Comparison of ENCODE assay signal across 12 cellular contexts in genomic region chr1:11473635-11474034, GRCh38. TPM values are rescaled to one million over a fixed set of nuclear protein-coding genes. Genes with fewer than 3 reads are reported as not detected.
DNase-seq lines count a peak whose midpoint lies in the region; ATAC-seq, FAIRE-seq and TF ChIP-seq lines count a peak whose summit lies in the region.
"Had no signal": no experiment of that assay in that cellular context is flagged by ENCODE, and none has a peak within 500 bp of the region (broad histone marks: within the 10 kb centered on the region; RNA-seq: fewer than 3 reads in every experiment).

No MANE protein-coding gene starts in this region.

- no peak overlapping the region for H3K4me3 Mint-ChIP-seq in naive thymus-derived CD4-positive, alpha-beta T cell

- H3K4me2 ChIP-seq in K562 (ENCODE audit: insufficient read depth, low read length): no peak overlapping the region

- no peaks in the 10 kb centered on the region; a peak in 1 of 5 replicates for H3K27me3 ChIP-seq in K562 (ENCODE audit: control insufficient read depth in 2 of 2, insufficient read depth in 2 of 2, low read length in 2 of 2)
- peaks cover 0 to 2% of the 10 kb centered on the region in 2 donors for H3K27me3 ChIP-seq in naive thymus-derived CD4-positive, alpha-beta T cell (ENCODE audit: control insufficient read depth in 2 of 2, insufficient read depth in 2 of 2, low read length in 2 of 2)
- H3K27me3 ChIP-seq: pancreas had no signal

- POLR2A ChIA-PET in K562 (lab: Yijun Ruan, JAX): interaction anchor here (0.7 to 1.5 kb wide), 3 partner anchors 14 to 202 kb away, joined by 4 to 5 read pairs (median 4); no protein-coding TSS in a partner anchor
- POLR2A ChIA-PET in naive thymus-derived CD4-positive, alpha-beta T cell (lab: Charles Lee): no interaction called here

- no peaks in the 10 kb centered on the region for H3K36me3 Mint-ChIP-seq in naive thymus-derived CD4-positive, alpha-beta T cell

- WGBS in K562 (ENCODE audit: insufficient coverage, low coverage, missing lambda C conversion rate): 0% methylated on average over 5 of the region's 5 CpGs

- H4K20me1 ChIP-seq in K562 (replicated peaks; ENCODE audit: control insufficient read depth, insufficient read depth, low read length): peaks cover 17% of the 10 kb centered on the region

- no peak for TF ChIP-seq EP300 in K562 (IDR thresholded peaks at IDR 0.05; ENCODE audit: low read length)

- H3K9me1 ChIP-seq in K562 (ENCODE audit: control insufficient read depth, insufficient read depth, low read length): no peaks in the 10 kb centered on the region

- no peak overlapping the region for H3K27ac ChIP-seq in K562 (ENCODE audit: extremely low read depth, low read depth, low read length)
- H3K27ac ChIP-seq in naive thymus-derived CD4-positive, alpha-beta T cell (ENCODE audit: low read depth, low read length): no peak overlapping the region
- H3K27ac ChIP-seq: coronary artery, pancreas had no signal

- peak; percentile 32 for DNase-seq in NCI-H82 (lab: John Stamatoyannopoulos, UW)
- DNase-seq in NCI-H82 treated with DMSO at 0.1 percent for 48 hours (lab: John Stamatoyannopoulos, UW; ENCODE audit: unreplicated experiment): no peak
- DNase-seq in LHCN-M2 (ENCODE audit: low read depth): peak; percentile 20
- DNase-seq in K562 (ENCODE audit: extremely low read depth in 1 of 4, low spot score in 3 of 4): peak; percentile 53 to 76 (median 73)
- DNase-seq in naive thymus-derived CD4-positive, alpha-beta T cell: peak in 6 of 9 donors; percentile 13 to 33 (median 28)
- DNase-seq in SW480 (ENCODE audit: low spot score): no peak
- DNase-seq in posterior vena cava (ENCODE audit: low spot score): no peak
- DNase-seq: activated CD8-positive, alpha-beta memory T cell treated with anti-CD3 and anti-CD28 coated beads for 24 hours; GOT3; pancreas had no signal

- BruUV-seq in K562 (replicated peaks; lab: Mats Ljungman, UMichigan): no TSS peak

- CTCF ChIA-PET in K562 (lab: Yijun Ruan, JAX; ENCODE audit: low intra/inter-chr PET ratio): interaction anchor here (1.1 kb wide), 1 partner anchor 169 kb away, joined by 3 read pairs; no protein-coding TSS in a partner anchor
- CTCF ChIA-PET in naive thymus-derived CD4-positive, alpha-beta T cell (lab: Charles Lee): no interaction called here

- no peaks in the 10 kb centered on the region for H3K36me3 ChIP-seq in K562 (ENCODE audit: control insufficient read depth, insufficient read depth, low read length)
- no peaks in the 10 kb centered on the region for H3K36me3 ChIP-seq in naive thymus-derived CD4-positive, alpha-beta T cell (ENCODE audit: control insufficient read depth in 2 of 3, insufficient read depth in 3 of 3, low read length in 3 of 3)
- H3K36me3 ChIP-seq: pancreas had no signal

- TF ChIP-seq RAD21 in K562 (CRISPR knock-in tag; conservative IDR thresholded peaks at IDR 0.05 in 1 of 2, IDR thresholded peaks at IDR 0.05 in 1 of 2): no peak

- no peak overlapping the region for H2AFZ ChIP-seq in K562 (ENCODE audit: low read depth, low read length)

- FAIRE-seq in K562 (lab: Jason Lieb, UNC): peak; percentile 57
- FAIRE-seq: pancreas had no signal

- H3K9me3 ChIP-seq in K562 (replicated peaks; ENCODE audit: control insufficient read depth, insufficient read depth, low read depth, low read length): no peaks in the 10 kb centered on the region
- H3K9me3 ChIP-seq in naive thymus-derived CD4-positive, alpha-beta T cell (ENCODE audit: control insufficient read depth in 2 of 3, low read length in 3 of 3): no peaks in the 10 kb centered on the region
- H3K9me3 ChIP-seq: pancreas had no signal

- H3K4me1 Mint-ChIP-seq in naive thymus-derived CD4-positive, alpha-beta T cell: peaks cover 0 to 9% (median 4%) of the 10 kb centered on the region in 7 donors

- no peak overlapping the region for H3K9ac ChIP-seq in K562 (ENCODE audit: insufficient read depth in 1 of 2, low read depth in 2 of 2, low read length in 2 of 2)

- peaks cover 0 to 5% (median 0%) of the 10 kb centered on the region in 11 donors for H3K9me3 Mint-ChIP-seq in naive thymus-derived CD4-positive, alpha-beta T cell

- intact Hi-C loops in K562 (cut with micrococcal nuclease): loop anchor here (5.0 kb wide), 1 partner anchor 169 kb away; no protein-coding TSS in a partner anchor
- intact Hi-C loops in naive thymus-derived CD4-positive, alpha-beta T cell (cut with micrococcal nuclease): loop anchor here (10.0 kb wide), 2 partner anchors 171 to 261 kb away; partner anchors contain the start of gene AGTRAP (in 1 of the 2)
- intact Hi-C loops in posterior vena cava (cut with DNase I): loop anchor here in 1 of 2 donors (5.0 kb wide), 1 partner anchor 1511 kb away; no protein-coding TSS in a partner anchor

- H3K79me2 ChIP-seq in K562 (ENCODE audit: control insufficient read depth, insufficient read depth, low read length): no peaks in the 10 kb centered on the region

- no peak for TF ChIP-seq POLR2A in K562 (conservative IDR thresholded peaks at IDR 0.05)

- H3K4me3 ChIP-seq in K562: no peak overlapping the region
- H3K4me3 ChIP-seq in naive thymus-derived CD4-positive, alpha-beta T cell (ENCODE audit: low read length): no peak overlapping the region
- H3K4me3 ChIP-seq: coronary artery, pancreas had no signal

- H3K27me3 Mint-ChIP-seq in naive thymus-derived CD4-positive, alpha-beta T cell: peaks cover 9 to 38% (median 19%) of the 10 kb centered on the region in 5 donors

- TF ChIP-seq CTCF in K562 (IDR thresholded peaks at IDR 0.05 in 2 of 3, conservative IDR thresholded peaks at IDR 0.05 in 1 of 3; ENCODE audit: insufficient read depth in 2 of 3, low read depth in 1 of 3, low read length in 3 of 3): no peak

- in situ Hi-C loops in K562 (cut with MboI): no loop called here

- H3K27ac Mint-ChIP-seq in naive thymus-derived CD4-positive, alpha-beta T cell: no peak overlapping the region

- ATAC-seq in K562: peak; percentile 73
- no peak for ATAC-seq in naive thymus-derived CD4-positive, alpha-beta T cell
- ATAC-seq in HG03159 (IDR thresholded peaks at IDR 0.05; ENCODE audit: unreplicated experiment): no peak
- ATAC-seq: pancreas had no signal

- H3K4me1 ChIP-seq in K562 (replicated peaks in 1 of 2; ENCODE audit: control insufficient read depth in 2 of 2, insufficient read depth in 2 of 2, low read length in 2 of 2): peaks cover 0 to 5% of the 10 kb centered on the region in 2 experiments; a peak in 2 of 5 replicates
- peaks cover 0 to 4% of the 10 kb centered on the region in 2 donors for H3K4me1 ChIP-seq in naive thymus-derived CD4-positive, alpha-beta T cell (ENCODE audit: control insufficient read depth in 2 of 2, insufficient read depth in 2 of 2, low read length in 2 of 2)
- H3K4me1 ChIP-seq: pancreas had no signal

RNA-seq across cellular contexts. Expression of gene DISP3, which starts 5.3 kb away (rescaled TPM):
- total RNA-seq in LHCN-M2 (2014; rRNA removed): not detected in 2 replicates
- polyA plus RNA-seq in LHCN-M2 (2012): not detected
- total RNA-seq in K562 (2011; cell fraction: chromatin; rRNA removed; ENCODE audit: low replicate concordance): not detected in 2 replicates
- total RNA-seq in K562 (2011; cell fraction: nucleolus; rRNA removed): 0.13 and 0.17 TPM in 2 replicates
- 0.22 TPM in 1 of 2 replicates, not detected in the other for total RNA-seq in K562 (2011; cell fraction: nucleoplasm; rRNA removed)
- total RNA-seq in K562 (2014; rRNA removed): 0.04 and 0.14 TPM in 2 replicates
- not detected in 2 replicates for total RNA-seq in K562 (2014; rRNA removed; fragmentation: Illumina TruSeq; extraction: Trizol)
- not detected in 2 replicates for total RNA-seq in K562 (2015; rRNA removed; fragmentation: Illumina TruSeq; extraction: Trizol)
- 0.16 TPM in 1 of 2 replicates, not detected in the other for total RNA-seq in K562 (2021)
- 0.12 TPM in 1 of 2 replicates, not detected in the other for polyA plus RNA-seq in K562 (2011; rRNA removed)
- polyA plus RNA-seq in K562 (2011; cell fraction: cytosol; rRNA removed): 0.04 TPM in 1 of 2 replicates, not detected in the other
- polyA plus RNA-seq in K562 (2011; cell fraction: nucleus; rRNA removed): 0.06 and 0.13 TPM in 2 replicates
- polyA plus RNA-seq in K562 (2012): 0.07 TPM in 1 of 2 replicates, not detected in the other
- polyA plus RNA-seq in K562 (2014; fragmentation: Illumina TruSeq; extraction: Trizol): 0.19 TPM in 1 of 2 replicates, not detected in the other
- not detected for polyA plus RNA-seq in K562 (2014; fragmentation: Nextera tagmentation; extraction: Ambion mirVana)
- polyA plus RNA-seq in K562 (2014; rRNA removed): 0.03 TPM in 1 of 2 replicates, not detected in the other
- not detected in 2 replicates for polyA minus RNA-seq in K562 (2011; rRNA and poly(A)+ RNA removed)
- polyA minus RNA-seq in K562 (2011; cell fraction: cytosol; rRNA and poly(A)+ RNA removed): not detected in 2 replicates
- polyA minus RNA-seq in K562 (2011; cell fraction: nucleus; rRNA and poly(A)+ RNA removed): not detected in 2 replicates
- total RNA-seq in naive thymus-derived CD4-positive, alpha-beta T cell: under 1 TPM; 0.14 to 0.95 (median 0.24) TPM
- polyA plus RNA-seq in naive thymus-derived CD4-positive, alpha-beta T cell: under 1 TPM; 0.46 to 0.53 TPM
- total RNA-seq in posterior vena cava: not detected

Comparison
In these comparisons a context has a peak if more than half of its experiments do, and no peak if none do; other contexts are left out.
1. DNase-seq: peak in NCI-H82 (single experiment), LHCN-M2 (single experiment), K562 (4 of 4) and naive thymus-derived CD4-positive, alpha-beta T cell (6 of 9); none in NCI-H82 treated with DMSO at 0.1 percent for 48 hours (single experiment), SW480 (single experiment) and posterior vena cava (single experiment).